ENCODE assay signal across 13 cellular contexts in genomic region chr6:151005126-151005525, GRCh38.
A peak's percentile ranks its signal among the peaks of the same experiment; 100 is the strongest.
DNase-seq lines count a peak whose midpoint lies in the region; ATAC-seq and TF ChIP-seq lines count a peak whose summit lies in the region.
"Had no signal": no experiment of that assay in that cellular context is flagged by ENCODE, and none has a peak within 500 bp of the region (broad histone marks: within the 10 kb centered on the region; RNA-seq: fewer than 3 reads in every experiment).

No MANE protein-coding gene starts in this region.

- H3K4me2 ChIP-seq in osteoblast (ENCODE audit: insufficient read depth, low read length) = peak overlapping the region; percentile 56
- H3K4me2 ChIP-seq: smooth muscle cell had no signal

- no peak overlapping the region for H2AFZ ChIP-seq in osteoblast (ENCODE audit: low read length)

- no peaks in the 10 kb centered on the region for H3K9me3 Mint-ChIP-seq in CD4-positive, alpha-beta T cell
- no peaks in the 10 kb centered on the region for H3K9me3 Mint-ChIP-seq in central memory CD8-positive, alpha-beta T cell

- H3K36me3 ChIP-seq in osteoblast (ENCODE audit: insufficient read depth, low read length) = no peaks in the 10 kb centered on the region

- no peaks in the 10 kb centered on the region for H3K79me2 ChIP-seq in osteoblast (ENCODE audit: insufficient read depth, low read length)

- intact Hi-C loops in CD4-positive, alpha-beta T cell (cut with DNase I, micrococcal nuclease) = no loop called here

- H3K4me1 Mint-ChIP-seq in CD4-positive, alpha-beta T cell (ENCODE audit: low read depth) = peaks cover 29% of the 10 kb centered on the region
- peaks cover 6% of the 10 kb centered on the region for H3K4me1 Mint-ChIP-seq in central memory CD8-positive, alpha-beta T cell

- no peak for TF ChIP-seq CTCF in CD4-positive, alpha-beta T cell (IDR thresholded peaks at IDR 0.05)
- TF ChIP-seq CTCF in osteoblast (IDR thresholded peaks at IDR 0.05; ENCODE audit: extremely low read depth, low read depth, low read length) = no peak

- peak; percentile 67 for DNase-seq in NCI-H146 (lab: John Stamatoyannopoulos, UW)
- no peak for DNase-seq in NCI-H146 treated with DMSO at 0.1 percent for 48 hours (lab: John Stamatoyannopoulos, UW; ENCODE audit: unreplicated experiment)
- DNase-seq in CD4-positive, alpha-beta T cell = no peak
- no peak for DNase-seq in central memory CD8-positive, alpha-beta T cell (ENCODE audit: low spot score in 2 of 2)
- DNase-seq in osteoblast (ENCODE audit: insufficient read length, low spot score, missing footprints) = no peak
- no peak for DNase-seq in midbrain (lab: John Stamatoyannopoulos, UW)
- no peak for DNase-seq in SHP77 (lab: John Stamatoyannopoulos, UW)
- DNase-seq: amygdala, cortex of kidney, NCI-H2107 had no signal

- ATAC-seq in CD4-positive, alpha-beta T cell (ENCODE audit: poor library complexity) = no peak
- ATAC-seq in central memory CD8-positive, alpha-beta T cell (replicated peaks; ENCODE audit: extremely low read depth, poor library complexity, severe bottlenecking) = no peak
- ATAC-seq in GM19455 (IDR thresholded peaks at IDR 0.05; ENCODE audit: unreplicated experiment) = no peak
- ATAC-seq: GM12878 had no signal

- no peaks in the 10 kb centered on the region for H4K20me1 ChIP-seq in osteoblast (ENCODE audit: insufficient read depth, low read length)

- no peak overlapping the region for H3K4me3 ChIP-seq in osteoblast (ENCODE audit: insufficient read depth, low read length)
- H3K4me3 ChIP-seq: GM12878, smooth muscle cell had no signal

- H3K27ac Mint-ChIP-seq in CD4-positive, alpha-beta T cell = peak overlapping the region; percentile 2
- peak overlapping the region; percentile 19 for H3K27ac Mint-ChIP-seq in central memory CD8-positive, alpha-beta T cell (ENCODE audit: low read depth)

- POLR2A ChIA-PET in CD4-positive, alpha-beta T cell (lab: Charles Lee) = interaction anchor here (0.6 kb wide), 1 partner anchor 22 kb away, joined by 3 read pairs; no protein-coding TSS in a partner anchor

- no peak overlapping the region for H3K27ac ChIP-seq in CD4-positive, alpha-beta T cell (ENCODE audit: low read depth, low read length)
- H3K27ac ChIP-seq in osteoblast (ENCODE audit: low read depth, low read length) = peak overlapping the region; percentile 49

- H3K27me3 Mint-ChIP-seq in CD4-positive, alpha-beta T cell = no peaks in the 10 kb centered on the region
- no peaks in the 10 kb centered on the region for H3K27me3 Mint-ChIP-seq in central memory CD8-positive, alpha-beta T cell

- H3K4me3 Mint-ChIP-seq in CD4-positive, alpha-beta T cell = no peak overlapping the region
- no peak overlapping the region for H3K4me3 Mint-ChIP-seq in central memory CD8-positive, alpha-beta T cell

- no peaks in the 10 kb centered on the region for H3K36me3 Mint-ChIP-seq in CD4-positive, alpha-beta T cell (ENCODE audit: low read depth)
- H3K36me3 Mint-ChIP-seq in central memory CD8-positive, alpha-beta T cell (ENCODE audit: insufficient read depth) = no peaks in the 10 kb centered on the region

- no peaks in the 10 kb centered on the region for H3K27me3 ChIP-seq in CD4-positive, alpha-beta T cell (ENCODE audit: control insufficient read depth, insufficient read depth, low read length)
- no peaks in the 10 kb centered on the region for H3K27me3 ChIP-seq in osteoblast (ENCODE audit: insufficient read depth, low read length)

- peaks cover 14% of the 10 kb centered on the region for H3K4me1 ChIP-seq in osteoblast (ENCODE audit: insufficient read depth, low read length)

- CTCF ChIA-PET in CD4-positive, alpha-beta T cell (lab: Charles Lee) = interaction anchor here (1.1 kb wide), 1 partner anchor 9 kb away, joined by 7 read pairs; no protein-coding TSS in a partner anchor

- no peaks in the 10 kb centered on the region for H3K9me3 ChIP-seq in CD4-positive, alpha-beta T cell (ENCODE audit: control insufficient read depth, low read length)
- H3K9me3 ChIP-seq in osteoblast (ENCODE audit: low read depth, low read length) = no peaks in the 10 kb centered on the region
